In genomic region chr3:25897019-25897418, GRCh38 we compare ENCODE assay signal across 8 cellular contexts.
A peak's percentile ranks its signal among the peaks of the same experiment; 100 is the strongest.
DNase-seq lines count a peak whose midpoint lies in the region; ATAC-seq, FAIRE-seq and TF ChIP-seq lines count a peak whose summit lies in the region.

No MANE protein-coding gene starts in this region.

- CTCF ChIA-PET in CD8-positive, alpha-beta T cell (lab: Charles Lee), result no interaction called here

- no peaks in the 10 kb centered on the region for H3K36me3 Mint-ChIP-seq in CD8-positive, alpha-beta T cell

- H3K27ac ChIP-seq in MM.1S (ENCODE audit: low read length) (no peak overlapping the region), upper lobe of right lung (no peak overlapping the region)
- no peak overlapping the region for H3K27ac ChIP-seq in CD8-positive, alpha-beta T cell (ENCODE audit: low read depth, low read length)

- DNase-seq in GM06990 (ENCODE audit: extremely low read depth, insufficient read length) (no peak), MM.1S (peak; percentile 64), epithelial cell of proximal tubule (ENCODE audit: low read depth) (no peak), Kasumi-1 (lab: John Stamatoyannopoulos, UW) (no peak), upper lobe of right lung (no peak), frontal cortex (ENCODE audit: low spot score in 2 of 2) (no peak)
- DNase-seq in CD8-positive, alpha-beta T cell, result no peak

- peaks cover 14% of the 10 kb centered on the region for H3K4me1 Mint-ChIP-seq in CD8-positive, alpha-beta T cell (ENCODE audit: low read depth)

- H3K4me3 ChIP-seq in GM06990 (replicated peaks; ENCODE audit: low read depth, low read length), result no peak overlapping the region
- H3K4me3 ChIP-seq in MM.1S (ENCODE audit: low read length), result no peak overlapping the region
- H3K4me3 ChIP-seq in epithelial cell of proximal tubule (ENCODE audit: low read depth, low read length), result no peak overlapping the region
- H3K4me3 ChIP-seq in upper lobe of right lung, result no peak overlapping the region
- H3K4me3 ChIP-seq in CD8-positive, alpha-beta T cell (ENCODE audit: low read depth, low read length), result no peak overlapping the region

- H4K20me1 ChIP-seq in MM.1S (ENCODE audit: insufficient read depth, low read length), result no peaks in the 10 kb centered on the region

- no peaks in the 10 kb centered on the region for H3K27me3 Mint-ChIP-seq in CD8-positive, alpha-beta T cell (ENCODE audit: low read depth)

- POLR2A ChIA-PET in CD8-positive, alpha-beta T cell (lab: Charles Lee), result no interaction called here

- H3K4me1 ChIP-seq in MM.1S (ENCODE audit: low read length), result no peaks in the 10 kb centered on the region
- no peaks in the 10 kb centered on the region for H3K4me1 ChIP-seq in upper lobe of right lung
- H3K4me1 ChIP-seq in CD8-positive, alpha-beta T cell (ENCODE audit: insufficient read depth, low read length), result peaks cover 7% of the 10 kb centered on the region

- peak; percentile 87 for TF ChIP-seq CTCF in GM06990 (IDR thresholded peaks at IDR 0.05; ENCODE audit: insufficient read depth, low read length, poor library complexity, severe bottlenecking)
- peak; percentile 76 for TF ChIP-seq CTCF in MM.1S (IDR thresholded peaks at IDR 0.05; ENCODE audit: low read length)
- TF ChIP-seq CTCF in epithelial cell of proximal tubule (conservative IDR thresholded peaks at IDR 0.05; ENCODE audit: low read depth, low read length), result peak; percentile 68
- TF ChIP-seq CTCF in upper lobe of right lung (IDR thresholded peaks at IDR 0.05), result no peak
- TF ChIP-seq CTCF in CD8-positive, alpha-beta T cell (IDR thresholded peaks at IDR 0.05), result no peak

- no peak overlapping the region for H3K27ac Mint-ChIP-seq in CD8-positive, alpha-beta T cell

- no peaks in the 10 kb centered on the region for H3K79me2 ChIP-seq in MM.1S (ENCODE audit: low read length)

- no peaks in the 10 kb centered on the region for H3K9me3 Mint-ChIP-seq in CD8-positive, alpha-beta T cell

- no peak overlapping the region for H3K4me2 ChIP-seq in MM.1S (ENCODE audit: low read depth, low read length)

- no peak overlapping the region for H2AFZ ChIP-seq in MM.1S (ENCODE audit: low read length)

- intact Hi-C loops in upper lobe of right lung (cut with DNase I), result no loop called here
- intact Hi-C loops in CD8-positive, alpha-beta T cell (cut with DNase I, micrococcal nuclease), result no loop called here

- H3K27me3 ChIP-seq in GM06990 (replicated peaks; ENCODE audit: control insufficient read depth, insufficient read depth, low read length), result no peaks in the 10 kb centered on the region
- no peaks in the 10 kb centered on the region for H3K27me3 ChIP-seq in MM.1S (replicated peaks; ENCODE audit: insufficient read depth, low read length)
- H3K27me3 ChIP-seq in upper lobe of right lung, result no peaks in the 10 kb centered on the region
- H3K27me3 ChIP-seq in CD8-positive, alpha-beta T cell (ENCODE audit: insufficient read depth, low read length), result no peaks in the 10 kb centered on the region

- H3K36me3 ChIP-seq in GM06990 (ENCODE audit: control insufficient read depth, insufficient read depth, low read length) (no peaks in the 10 kb centered on the region), MM.1S (replicated peaks; ENCODE audit: insufficient read depth, low read length) (no peaks in the 10 kb centered on the region), upper lobe of right lung (no peaks in the 10 kb centered on the region)
- H3K36me3 ChIP-seq in CD8-positive, alpha-beta T cell (ENCODE audit: insufficient read depth, low read length), result no peaks in the 10 kb centered on the region

- no peak overlapping the region for H3K9ac ChIP-seq in MM.1S (ENCODE audit: low read length)

- ATAC-seq in GM21526 (IDR thresholded peaks at IDR 0.05; ENCODE audit: low FRiP score, unreplicated experiment), result peak; percentile 85
- ATAC-seq in upper lobe of right lung, result no peak
- ATAC-seq in CD8-positive, alpha-beta T cell, result no peak

- FAIRE-seq in frontal cortex (lab: Jason Lieb, UNC), result no peak

- no peaks in the 10 kb centered on the region for H3K9me3 ChIP-seq in MM.1S (replicated peaks; ENCODE audit: insufficient read depth, low read length)
- no peaks in the 10 kb centered on the region for H3K9me3 ChIP-seq in upper lobe of right lung
- no peaks in the 10 kb centered on the region for H3K9me3 ChIP-seq in CD8-positive, alpha-beta T cell (ENCODE audit: low read length)

- no peak overlapping the region for H3K4me3 Mint-ChIP-seq in CD8-positive, alpha-beta T cell

- H3K9me2 ChIP-seq in MM.1S (replicated peaks; ENCODE audit: insufficient read depth, low read length), result no peaks in the 10 kb centered on the region

- no peaks in the 10 kb centered on the region for H3F3A ChIP-seq in MM.1S (ENCODE audit: insufficient read depth, low read length)

Comparison
In these comparisons a context has a peak if more than half of its experiments do, and no peak if none do; other contexts are left out.
1. CTCF ChIP-seq: peak in GM06990 (single experiment), MM.1S (single experiment) and epithelial cell of proximal tubule (single experiment); none in upper lobe of right lung (single experiment) and CD8-positive, alpha-beta T cell (single experiment).